Comparison of ENCODE assay signal across 8 cellular contexts in the genomic region with DNA sequence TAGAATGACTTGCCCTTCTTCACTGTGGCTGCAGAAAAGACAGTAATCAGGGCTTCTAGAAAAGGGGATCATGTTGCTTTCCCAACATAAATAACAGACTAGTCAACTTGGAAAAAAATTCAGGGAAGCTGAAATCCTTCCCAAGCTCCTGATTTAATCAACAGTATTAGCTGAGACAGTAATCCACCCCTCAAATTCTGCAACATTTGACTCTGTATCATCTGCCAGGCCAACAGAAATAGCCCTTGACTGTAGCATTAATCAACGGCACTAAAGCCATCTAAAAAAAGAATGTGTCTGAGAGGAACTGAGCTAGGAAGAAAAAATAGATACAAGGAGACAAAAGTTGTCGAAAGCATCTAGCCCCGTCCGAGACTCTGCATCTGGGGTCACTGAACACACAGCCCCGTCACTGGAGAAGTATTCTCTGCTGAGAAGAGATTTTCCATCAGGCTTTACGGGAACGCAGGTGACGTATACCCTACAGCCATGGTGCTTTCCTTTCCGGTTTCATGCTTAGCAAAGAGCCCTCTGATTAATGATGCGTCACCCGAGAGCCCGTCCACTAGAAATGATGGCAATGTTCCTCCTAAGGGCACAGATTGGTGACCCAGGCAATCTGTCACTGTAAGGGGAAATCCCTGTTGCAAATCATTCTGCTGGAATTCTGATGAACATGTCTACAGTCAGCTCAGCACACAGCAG. TPM values are rescaled to one million over a fixed set of nuclear protein-coding genes. Genes with fewer than 3 reads are reported as not detected.
DNase-seq lines count a peak whose midpoint lies in the region; ATAC-seq and TF ChIP-seq lines count a peak whose summit lies in the region.

No MANE protein-coding gene starts in this region.

- WGBS in IMR-90 (ENCODE audit: extremely low coverage in 2 of 2, insufficient read length in 1 of 2), 2 experiments, result 0% methylated on average over 4 of the region's 12 CpGs; no CpG with 5 or more reads in 1 of the 2 experiments
- WGBS in mammary epithelial cell (ENCODE audit: low coverage, missing lambda C conversion rate), result 81% methylated on average over 12 of the region's 12 CpGs
- 85 to 95% methylated on average over 12 of the region's 12 CpGs for WGBS in mesodermal cell (ENCODE audit: insufficient coverage in 2 of 2), 2 experiments

- H4K5ac ChIP-seq in IMR-90 (ENCODE audit: low read depth, low read length), result no peak overlapping the region

- peak overlapping the region; percentile 11; the same call in 1 of the 2 replicates for H3K56ac ChIP-seq in IMR-90 (ENCODE audit: extremely low read depth, insufficient read depth, low read length)

- no peak overlapping the region; the same call in 2 of the 3 replicates for H2BK15ac ChIP-seq in IMR-90 (ENCODE audit: low read depth, low read length)

- peak overlapping the region; percentile 6 for H2AK9ac ChIP-seq in IMR-90 (replicated peaks; ENCODE audit: low read depth, low read length, poor library complexity)

- no peaks in the 10 kb centered on the region for H3K9me3 Mint-ChIP-seq in activated CD8-positive, alpha-beta T cell treated with anti-CD3 and anti-CD28 coated beads, Interleukin-2, amount 10 ng/mL, durations not matched to agents 7 days and 5 days (ENCODE audit: insufficient read depth)
- H3K9me3 Mint-ChIP-seq in naive thymus-derived CD4-positive, alpha-beta T cell, result no peaks in the 10 kb centered on the region

- in situ Hi-C loops in IMR-90 (cut with MboI; ENCODE audit: low sequenced_read_pairs), result no loop called here
- in situ Hi-C loops in mammary epithelial cell (cut with MboI; ENCODE audit: low sequenced_read_pairs in 2 of 2), result no loop called here

- peak overlapping the region; percentile 26; the same call in 1 of the 2 replicates for H3K4me2 ChIP-seq in BLaER1
- peak overlapping the region; percentile 59 for H3K4me2 ChIP-seq in IMR-90 (ENCODE audit: low read depth, low read length)
- no peak overlapping the region for H3K4me2 ChIP-seq in mammary epithelial cell (ENCODE audit: insufficient read depth, low read depth, low read length)

- H3K9me1 ChIP-seq in IMR-90 (ENCODE audit: insufficient read depth, low read length), result peaks cover 9% of the 10 kb centered on the region; the same call in 1 of the 2 replicates

- BruUV-seq in IMR-90 (replicated peaks; lab: Mats Ljungman, UMichigan) (no TSS peak), mammary epithelial cell (replicated peaks; lab: Mats Ljungman, UMichigan) (no TSS peak), A673 (replicated peaks; lab: Mats Ljungman, UMichigan) (no TSS peak)

- H4K20me1 ChIP-seq in BLaER1 (no peaks in the 10 kb centered on the region), IMR-90 (ENCODE audit: insufficient read depth, low read length) (no peaks in the 10 kb centered on the region), mammary epithelial cell (ENCODE audit: insufficient read depth, low read length) (no peaks in the 10 kb centered on the region)

- ATAC-seq in IMR-90 (ENCODE audit: low read depth), result peak; percentile 96
- no peak for ATAC-seq in activated CD8-positive, alpha-beta T cell treated with anti-CD3 and anti-CD28 coated beads, Interleukin-2, amount 10 ng/mL, durations not matched to agents 7 days and 5 days
- ATAC-seq in naive thymus-derived CD4-positive, alpha-beta T cell, result no peak

- DNase-seq in IMR-90, result peak; percentile 99
- peak; percentile 74 for DNase-seq in mammary epithelial cell
- DNase-seq in activated CD8-positive, alpha-beta T cell treated with anti-CD3 and anti-CD28 coated beads, Interleukin-2, amount 10 ng/mL, durations not matched to agents 7 days and 5 days, result no peak
- no peak for DNase-seq in middle frontal gyrus (ENCODE audit: extremely low spot score, low spot score)
- DNase-seq in A673 (ENCODE audit: low spot score), result no peak
- DNase-seq in naive thymus-derived CD4-positive, alpha-beta T cell, result no peak

- H3K4me1 ChIP-seq in BLaER1 (peaks cover 7% of the 10 kb centered on the region; the same call in 1 of the 2 replicates), IMR-90 (ENCODE audit: control insufficient read depth, insufficient read depth, low read length) (peaks cover 4% of the 10 kb centered on the region), mammary epithelial cell (ENCODE audit: insufficient read depth, low read length) (no peaks in the 10 kb centered on the region), mesodermal cell (ENCODE audit: control insufficient read depth, insufficient read depth, low read length, poor library complexity, severe bottlenecking) (no peaks in the 10 kb centered on the region), A673 (ENCODE audit: insufficient read depth, low read length, poor library complexity, severe bottlenecking) (no peaks in the 10 kb centered on the region)
- no peaks in the 10 kb centered on the region for H3K4me1 ChIP-seq in naive thymus-derived CD4-positive, alpha-beta T cell (ENCODE audit: control insufficient read depth in 2 of 2, insufficient read depth in 2 of 2, low read length in 2 of 2)

- intact Hi-C loops in IMR-90 (cut with micrococcal nuclease) (loop anchor here (5.0 kb wide), 1 partner anchor 41 kb away; the partner anchor contains the start of gene TP53BP2), mammary epithelial cell (cut with micrococcal nuclease) (no loop called here), A673 (cut with micrococcal nuclease; ENCODE audit: unreplicated experiment) (no loop called here)
- intact Hi-C loops in naive thymus-derived CD4-positive, alpha-beta T cell (cut with micrococcal nuclease), result no loop called here

- peak overlapping the region in 1 of 2 experiments; percentile 58; a peak in 2 of 4 replicates for H4K8ac ChIP-seq in IMR-90 (ENCODE audit: low read depth in 2 of 2, low read length in 2 of 2)

- CTCF ChIA-PET in IMR-90 (lab: Yijun Ruan, JAX) (no interaction called here), mammary epithelial cell (lab: Charles Lee; ENCODE audit: low non-redundant PET) (no interaction called here), A673 (lab: Charles Lee) (no interaction called here)
- CTCF ChIA-PET in activated CD8-positive, alpha-beta T cell treated with anti-CD3 and anti-CD28 coated beads, Interleukin-2, amount 10 ng/mL, durations not matched to agents 7 days and 5 days (lab: Charles Lee), result no interaction called here
- CTCF ChIA-PET in naive thymus-derived CD4-positive, alpha-beta T cell (lab: Charles Lee), result interaction anchor here (0.6 kb wide), 1 partner anchor 1233 kb away, joined by 3 read pairs; no protein-coding TSS in a partner anchor

- H3K27me3 ChIP-seq in BLaER1 (no peaks in the 10 kb centered on the region), IMR-90 (ENCODE audit: control insufficient read depth, insufficient read depth, low read length) (no peaks in the 10 kb centered on the region), mammary epithelial cell (ENCODE audit: insufficient read depth, low read length) (no peaks in the 10 kb centered on the region), A673 (replicated peaks; ENCODE audit: insufficient read depth, low read depth, low read length, poor library complexity) (no peaks in the 10 kb centered on the region)
- H3K27me3 ChIP-seq in naive thymus-derived CD4-positive, alpha-beta T cell (ENCODE audit: control insufficient read depth in 2 of 2, insufficient read depth in 2 of 2, low read length in 2 of 2), result no peaks in the 10 kb centered on the region

- H2AFZ ChIP-seq in IMR-90 (replicated peaks; ENCODE audit: low read length, poor library complexity) (peak overlapping the region; percentile 77), mammary epithelial cell (ENCODE audit: low read depth, low read length) (no peak overlapping the region)

- H2AK5ac ChIP-seq in IMR-90 (ENCODE audit: low read depth, low read length), result no peak overlapping the region

- H3K27me3 Mint-ChIP-seq in activated CD8-positive, alpha-beta T cell treated with anti-CD3 and anti-CD28 coated beads, Interleukin-2, amount 10 ng/mL, durations not matched to agents 7 days and 5 days (ENCODE audit: low read depth), result peaks cover 5% of the 10 kb centered on the region
- H3K27me3 Mint-ChIP-seq in naive thymus-derived CD4-positive, alpha-beta T cell, result no peaks in the 10 kb centered on the region

- peak overlapping the region; percentile 1; the same call in 1 of the 2 replicates for H3K23ac ChIP-seq in IMR-90 (ENCODE audit: low read depth, low read length)

- no peak overlapping the region for H3K4me3 Mint-ChIP-seq in activated CD8-positive, alpha-beta T cell treated with anti-CD3 and anti-CD28 coated beads, Interleukin-2, amount 10 ng/mL, durations not matched to agents 7 days and 5 days
- no peak overlapping the region for H3K4me3 Mint-ChIP-seq in naive thymus-derived CD4-positive, alpha-beta T cell

- H3K4me1 Mint-ChIP-seq in activated CD8-positive, alpha-beta T cell treated with anti-CD3 and anti-CD28 coated beads, Interleukin-2, amount 10 ng/mL, durations not matched to agents 7 days and 5 days (ENCODE audit: low read depth), result no peaks in the 10 kb centered on the region
- H3K4me1 Mint-ChIP-seq in naive thymus-derived CD4-positive, alpha-beta T cell, result no peaks in the 10 kb centered on the region

- no peak for TF ChIP-seq RAD21 in IMR-90 (IDR thresholded peaks at IDR 0.05; ENCODE audit: low read length)

- dilution Hi-C loops in IMR-90 (cut with HindIII; ENCODE audit: low sequenced_read_pairs, unreplicated experiment) (no loop called here), mammary epithelial cell (cut with HindIII; ENCODE audit: low sequenced_read_pairs) (no loop called here)

- H3K4ac ChIP-seq in IMR-90 (ENCODE audit: low read depth, low read length), result peak overlapping the region; percentile 58

- H3K27ac ChIP-seq in BLaER1 (no peak overlapping the region), IMR-90 (ENCODE audit: insufficient read depth, low read length) (peak overlapping the region; percentile 15), mammary epithelial cell (ENCODE audit: insufficient read depth, low read depth, low read length) (no peak overlapping the region), mesodermal cell (ENCODE audit: low read depth, low read length, severe bottlenecking) (peak overlapping the region; percentile 2), A673 (ENCODE audit: low read depth, low read length, poor library complexity, severe bottlenecking) (no peak overlapping the region)
- H3K27ac ChIP-seq in naive thymus-derived CD4-positive, alpha-beta T cell (ENCODE audit: low read depth, low read length), result no peak overlapping the region

- no peak overlapping the region; the same call in 1 of the 2 replicates for H3K18ac ChIP-seq in IMR-90 (ENCODE audit: low read depth, low read length)

- TF ChIP-seq CTCF in IMR-90 (conservative IDR thresholded peaks at IDR 0.05; ENCODE audit: low read depth, low read length) (no peak), mammary epithelial cell (conservative IDR thresholded peaks at IDR 0.05 in 1 of 2, IDR thresholded peaks at IDR 0.05 in 1 of 2; ENCODE audit: extremely low read depth in 1 of 2, insufficient read depth in 1 of 2, low read depth in 1 of 2, low read length in 2 of 2) (no peak), A673 (conservative IDR thresholded peaks at IDR 0.05; ENCODE audit: low read depth, low read length) (no peak)

- H2BK120ac ChIP-seq in IMR-90 (ENCODE audit: low read depth, low read length), result peak overlapping the region; percentile 73

- peak overlapping the region; percentile 82 for H2BK5ac ChIP-seq in IMR-90 (ENCODE audit: low read depth, low read length, poor library complexity, severe bottlenecking)

- H3K36me3 ChIP-seq in BLaER1 (no peaks in the 10 kb centered on the region), IMR-90 (ENCODE audit: control insufficient read depth, insufficient read depth, low read length) (no peaks in the 10 kb centered on the region), mammary epithelial cell (ENCODE audit: insufficient read depth, low read length) (no peaks in the 10 kb centered on the region), mesodermal cell (ENCODE audit: control insufficient read depth, insufficient read depth, low read length) (no peaks in the 10 kb centered on the region), A673 (ENCODE audit: insufficient read depth, low read length, poor library complexity, severe bottlenecking) (no peaks in the 10 kb centered on the region)
- H3K36me3 ChIP-seq in naive thymus-derived CD4-positive, alpha-beta T cell (ENCODE audit: control insufficient read depth in 2 of 3, insufficient read depth in 3 of 3, low read length in 3 of 3), result no peaks in the 10 kb centered on the region

- no peaks in the 10 kb centered on the region for H3K36me3 Mint-ChIP-seq in activated CD8-positive, alpha-beta T cell treated with anti-CD3 and anti-CD28 coated beads, Interleukin-2, amount 10 ng/mL, durations not matched to agents 7 days and 5 days (ENCODE audit: low read depth)
- no peaks in the 10 kb centered on the region for H3K36me3 Mint-ChIP-seq in naive thymus-derived CD4-positive, alpha-beta T cell

- no peaks in the 10 kb centered on the region for H3K79me2 ChIP-seq in mammary epithelial cell (ENCODE audit: insufficient read depth, low read length)

- peak overlapping the region; percentile 9; the same call in 1 of the 2 replicates for H4K91ac ChIP-seq in IMR-90 (ENCODE audit: insufficient read depth, low read depth, low read length)

- H3K27ac Mint-ChIP-seq in activated CD8-positive, alpha-beta T cell treated with anti-CD3 and anti-CD28 coated beads, Interleukin-2, amount 10 ng/mL, durations not matched to agents 7 days and 5 days, result no peak overlapping the region
- H3K27ac Mint-ChIP-seq in naive thymus-derived CD4-positive, alpha-beta T cell, result no peak overlapping the region

- no peak overlapping the region for H3K9ac ChIP-seq in BLaER1
- peak overlapping the region; percentile 11; the same call in 1 of the 2 replicates for H3K9ac ChIP-seq in IMR-90 (ENCODE audit: low read depth, low read length)
- H3K9ac ChIP-seq in mammary epithelial cell (ENCODE audit: insufficient read depth, low read length), result no peak overlapping the region

- POLR2A ChIA-PET in IMR-90 (lab: Charles Lee; ENCODE audit: unreplicated experiment), result interaction anchor here (0.6 to 0.7 kb wide), 2 partner anchors 8 to 155 kb away, joined by 3 read pairs; no protein-coding TSS in a partner anchor
- POLR2A ChIA-PET in activated CD8-positive, alpha-beta T cell treated with anti-CD3 and anti-CD28 coated beads, Interleukin-2, amount 10 ng/mL, durations not matched to agents 7 days and 5 days (lab: Charles Lee), result no interaction called here
- POLR2A ChIA-PET in A673 (lab: Charles Lee; ENCODE audit: low non-redundant PET), result no interaction called here
- POLR2A ChIA-PET in naive thymus-derived CD4-positive, alpha-beta T cell (lab: Charles Lee), result no interaction called here

- no peak overlapping the region for H2BK20ac ChIP-seq in IMR-90 (ENCODE audit: low read depth, low read length)

- H3K79me1 ChIP-seq in IMR-90 (ENCODE audit: low read depth in 1 of 2, low read length in 2 of 2), result no peaks in the 10 kb centered on the region

- TF ChIP-seq POLR2A in IMR-90 (IDR thresholded peaks at IDR 0.05; ENCODE audit: low read depth, low read length), result peak; percentile 28; the same call in 1 of the 2 replicates

- no peaks in the 10 kb centered on the region for H3K9me3 ChIP-seq in BLaER1
- H3K9me3 ChIP-seq in IMR-90 (ENCODE audit: control insufficient read depth, insufficient read depth, low read length), result no peaks in the 10 kb centered on the region
- H3K9me3 ChIP-seq in mammary epithelial cell (replicated peaks; ENCODE audit: insufficient read depth, low read length), result no peaks in the 10 kb centered on the region
- H3K9me3 ChIP-seq in mesodermal cell (ENCODE audit: control insufficient read depth, low read length), result no peaks in the 10 kb centered on the region
- no peaks in the 10 kb centered on the region for H3K9me3 ChIP-seq in A673 (ENCODE audit: low read depth, low read length, poor library complexity, severe bottlenecking)
- H3K9me3 ChIP-seq in naive thymus-derived CD4-positive, alpha-beta T cell (ENCODE audit: control insufficient read depth in 2 of 3, low read length in 3 of 3), result no peaks in the 10 kb centered on the region

- H3K4me3 ChIP-seq in BLaER1 (no peak overlapping the region), IMR-90 (ENCODE audit: insufficient read depth, low read depth, low read length) (peak overlapping the region; percentile 20; the same call in 1 of the 2 replicates), mammary epithelial cell (replicated peaks in 1 of 3; ENCODE audit: insufficient read depth in 1 of 3, low read depth in 2 of 3, low read length in 3 of 3) (no peak overlapping the region), mesodermal cell (ENCODE audit: extremely low read depth, insufficient read depth, low read length, poor library complexity, severe bottlenecking) (no peak overlapping the region), A673 (ENCODE audit: low read depth, low read length, poor library complexity, severe bottlenecking) (no peak overlapping the region)
- no peak overlapping the region for H3K4me3 ChIP-seq in naive thymus-derived CD4-positive, alpha-beta T cell (ENCODE audit: low read length)

- no peak overlapping the region; the same call in 1 of the 2 replicates for H3K14ac ChIP-seq in IMR-90 (replicated peaks; ENCODE audit: low read depth, low read length)

RNA-seq across cellular contexts. Expression of gene TP53BP2, which starts 42.1 kb away (rescaled TPM):
- total RNA-seq in IMR-90 (2012; rRNA removed) (35.0 and 35.8 TPM in 2 replicates), mammary epithelial cell (10 to 100 TPM; 13.7 to 19.4 TPM), A673 (2021) (77.8 and 93.3 TPM in 2 replicates)
- polyA plus RNA-seq in IMR-90 (2012; rRNA removed) (19.2 and 19.9 TPM in 2 replicates), mammary epithelial cell (10.1 TPM)
- polyA plus RNA-seq in IMR-90 (2012; cell fraction: cytosol; rRNA removed), result 9.9 and 11.5 TPM in 2 replicates
- 10.3 and 34.6 TPM in 2 replicates for polyA plus RNA-seq in IMR-90 (2012; cell fraction: nucleus; rRNA removed; ENCODE audit: low replicate concordance)
- polyA minus RNA-seq in mammary epithelial cell, result 48.1 TPM
- 27.2 TPM for polyA plus RNA-seq in mesodermal cell (2013, experiment 1 of 2)
- 29.2 TPM for polyA plus RNA-seq in mesodermal cell (2013, experiment 2 of 2)
- 10 to 100 TPM; 31.4 to 35.2 TPM for total RNA-seq in activated CD8-positive, alpha-beta T cell treated with anti-CD3 and anti-CD28 coated beads, Interleukin-2, amount 10 ng/mL, durations not matched to agents 7 days and 5 days
- total RNA-seq in naive thymus-derived CD4-positive, alpha-beta T cell, result 100 to 1,000 TPM in 1 of 5 experiments, 10 to 100 TPM in 4; 30.3 to 120 (median 45.4) TPM
- polyA plus RNA-seq in naive thymus-derived CD4-positive, alpha-beta T cell, result 10 to 100 TPM in 1 of 2 donors, 1 to 10 TPM in 1; 8.4 to 20.5 TPM

Comparison
In these comparisons a context has a peak if more than half of its experiments do, and no peak if none do; other contexts are left out.
1. H3K27ac ChIP-seq: peak in IMR-90 (single experiment) and mesodermal cell (single experiment); none in BLaER1 (single experiment), mammary epithelial cell (single experiment), A673 (single experiment) and naive thymus-derived CD4-positive, alpha-beta T cell (single experiment).
2. DNase-seq: peak in IMR-90 (single experiment) and mammary epithelial cell (single experiment); none in activated CD8-positive, alpha-beta T cell treated with anti-CD3 and anti-CD28 coated beads, Interleukin-2, amount 10 ng/mL, durations not matched to agents 7 days and 5 days (single experiment), middle frontal gyrus (single experiment), A673 (single experiment) and naive thymus-derived CD4-positive, alpha-beta T cell (0 of 9).